In the genomic region with DNA sequence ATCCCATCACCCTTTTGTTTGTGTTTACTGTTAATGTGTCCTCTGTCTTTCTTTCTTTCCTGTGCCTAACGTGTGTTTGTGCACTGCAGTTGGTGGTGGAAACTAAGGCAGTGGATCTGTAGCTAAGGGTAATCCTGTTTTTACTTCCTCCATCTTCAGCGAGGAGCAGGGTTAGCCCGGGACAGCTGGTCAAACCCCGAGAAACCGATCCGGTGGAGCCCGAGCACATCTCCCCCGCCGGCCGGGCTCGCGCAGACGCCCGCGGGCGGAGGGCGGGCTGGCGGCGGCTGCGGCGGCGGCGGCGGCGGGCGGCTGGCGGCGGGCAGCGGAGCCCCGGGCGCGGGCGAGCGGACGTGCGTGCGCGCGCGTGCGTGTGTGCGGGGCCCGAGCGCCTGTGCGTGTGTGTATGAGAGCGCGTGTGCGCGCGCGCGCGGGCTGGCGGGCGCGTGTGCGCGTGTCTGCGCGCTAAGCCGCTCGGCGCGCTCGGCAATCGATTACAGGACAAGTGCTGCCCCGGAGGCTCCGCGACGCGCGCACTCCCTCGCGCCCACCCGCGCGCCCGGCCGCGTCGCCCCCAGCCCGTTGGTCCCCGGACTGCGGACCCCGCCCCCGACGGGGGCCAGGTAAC, we compare ENCODE assay signal across 8 cellular contexts. TPM values are rescaled to one million over a fixed set of nuclear protein-coding genes. Genes with fewer than 3 reads are reported as not detected.
A peak's percentile ranks its signal among the peaks of the same experiment; 100 is the strongest.
DNase-seq lines count a peak whose midpoint lies in the region; ATAC-seq lines count a peak whose summit lies in the region.

A gene (minus strand): TSS at position 176 of the 628 bp plus-strand sequence. CDS start 2,983 bp downstream, outside the sequence.

- DNase-seq in ACHN (peak; percentile 83), NCI-H2171 treated with DMSO at 0.1 percent for 48 hours (lab: John Stamatoyannopoulos, UW) (peak; percentile 88), cerebellum (ENCODE audit: low spot score) (peak; percentile 89), kidney tubule cell (ENCODE audit: low spot score) (peak; percentile 90)
- peak; percentile 56 for DNase-seq in activated CD4-positive, CD25-positive, alpha-beta regulatory T cell treated with anti-CD3 and anti-CD28 coated beads, Interleukin-2, amount 50 U/mL, for 16 hours (ENCODE audit: low read depth, low spot score)
- DNase-seq in stimulated activated CD4-positive, alpha-beta T cell treated with anti-CD3 and anti-CD28 coated beads, Interleukin-15, amount 100 ng/mL, for 48 hours (ENCODE audit: low read depth in 2 of 2) = peak; percentile 44

- ATAC-seq in GM18868 (IDR thresholded peaks at IDR 0.05; ENCODE audit: unreplicated experiment) (peak; percentile 67), HG03097 (IDR thresholded peaks at IDR 0.05; ENCODE audit: low FRiP score, unreplicated experiment) (peak; percentile 63)

- in situ Hi-C loops in ACHN (cut with HindIII; ENCODE audit: low pct_ligation_motif_present, low pct_unique_long_range_greater_than_20kb, low sequenced_read_pairs) = no loop called here

RNA-seq across cellular contexts. Expression of the gene that starts here (rescaled TPM):
- 17.7 TPM for total RNA-seq in cerebellum

Comparison
In these comparisons a context has a peak if more than half of its experiments do, and no peak if none do; other contexts are left out.
1. Peak in every context shown above with its lines: DNase-seq and ATAC-seq.